Comparison of ENCODE assay signal across 13 cellular contexts in genomic region chr6:105981888-105982358, GRCh38.
DNase-seq lines count a peak whose midpoint lies in the region; ATAC-seq and TF ChIP-seq lines count a peak whose summit lies in the region.
"Had no signal": no experiment of that assay in that cellular context is flagged by ENCODE, and none has a peak within 500 bp of the region (broad histone marks: within the 10 kb centered on the region; RNA-seq: fewer than 3 reads in every experiment).

No MANE protein-coding gene starts in this region.

- H2AFZ ChIP-seq in OCI-LY3 (ENCODE audit: low read depth, low read length), result no peak overlapping the region

- no peak overlapping the region for H3K27ac ChIP-seq in OCI-LY3 (ENCODE audit: low read length)
- no peak overlapping the region for H3K27ac ChIP-seq in effector memory CD4-positive, alpha-beta T cell (ENCODE audit: insufficient read depth, low read length, poor library complexity, severe bottlenecking)

- no peaks in the 10 kb centered on the region for H3K27me3 ChIP-seq in OCI-LY3 (ENCODE audit: low read depth, low read length)
- H3K27me3 ChIP-seq in effector memory CD4-positive, alpha-beta T cell (replicated peaks; ENCODE audit: control insufficient read depth, insufficient read depth, low read length, poor library complexity, severe bottlenecking), result peaks cover 12% of the 10 kb centered on the region
- H3K27me3 ChIP-seq: MG63 had no signal

- H3K4me1 Mint-ChIP-seq in osteocyte (ENCODE audit: unreplicated experiment), result peaks cover 14% of the 10 kb centered on the region

- no peak for DNase-seq in effector memory CD4-positive, alpha-beta T cell
- DNase-seq in osteocyte (ENCODE audit: extremely low spot score, unreplicated experiment), result no peak
- DNase-seq in posterior cingulate gyrus, result no peak
- DNase-seq in NCI-H146 (lab: John Stamatoyannopoulos, UW), result no peak
- no peak for DNase-seq in DMS53 treated with DMSO at 0.1 percent for 48 hours (lab: John Stamatoyannopoulos, UW; ENCODE audit: unreplicated experiment)
- DNase-seq: hippocampal formation, MG63, RPMI8226, small intestine had no signal

- intact Hi-C loops in posterior cingulate gyrus (cut with DNase I), result no loop called here

- H3K4me3 Mint-ChIP-seq in osteocyte (ENCODE audit: unreplicated experiment), result peak overlapping the region; percentile 17

- no peaks in the 10 kb centered on the region for H3K79me2 ChIP-seq in OCI-LY3 (ENCODE audit: low read length)

- peaks cover 45% of the 10 kb centered on the region for H3K27me3 Mint-ChIP-seq in osteocyte (ENCODE audit: unreplicated experiment)

- H3K36me3 ChIP-seq in ES-I3 (ENCODE audit: insufficient read depth, low read length) (no peaks in the 10 kb centered on the region), OCI-LY3 (replicated peaks; ENCODE audit: low read depth, low read length) (no peaks in the 10 kb centered on the region)
- no peaks in the 10 kb centered on the region for H3K36me3 ChIP-seq in effector memory CD4-positive, alpha-beta T cell (ENCODE audit: control insufficient read depth, insufficient read depth, low read length)
- H3K36me3 ChIP-seq: MG63 had no signal

- H3K4me1 ChIP-seq in ES-I3 (ENCODE audit: insufficient read depth, low read length), result no peaks in the 10 kb centered on the region
- peaks cover 17% of the 10 kb centered on the region for H3K4me1 ChIP-seq in OCI-LY3 (ENCODE audit: low read length)
- H3K4me1 ChIP-seq in effector memory CD4-positive, alpha-beta T cell (ENCODE audit: control insufficient read depth, insufficient read depth, low read length, poor library complexity, severe bottlenecking), result peaks cover 18% of the 10 kb centered on the region

- peak overlapping the region; percentile 86; the same call in 1 of the 2 replicates for H3K4me3 ChIP-seq in OCI-LY3 (ENCODE audit: low read length)
- H3K4me3 ChIP-seq in effector memory CD4-positive, alpha-beta T cell (ENCODE audit: insufficient read depth, low read depth, low read length, poor library complexity, severe bottlenecking), result peak overlapping the region; percentile 63

- TF ChIP-seq CTCF in OCI-LY3 (IDR thresholded peaks at IDR 0.05; ENCODE audit: low read depth, low read length) (no peak), osteocyte (IDR thresholded peaks at IDR 0.05) (no peak)

- H3K9me3 ChIP-seq in ES-I3 (ENCODE audit: control insufficient read depth, insufficient read depth, low read length), result no peaks in the 10 kb centered on the region
- H3K9me3 ChIP-seq in OCI-LY3 (ENCODE audit: insufficient read depth, low read length), result no peaks in the 10 kb centered on the region
- H3K9me3 ChIP-seq in effector memory CD4-positive, alpha-beta T cell (ENCODE audit: control insufficient read depth, low read length), result no peaks in the 10 kb centered on the region
- H3K9me3 ChIP-seq: MG63 had no signal

- no peak overlapping the region for H3K27ac Mint-ChIP-seq in osteocyte (ENCODE audit: unreplicated experiment)

- no peak for ATAC-seq in HG03045 (IDR thresholded peaks at IDR 0.05; ENCODE audit: unreplicated experiment)
- ATAC-seq: HCT116 had no signal

- H3K9ac ChIP-seq in ES-I3 (ENCODE audit: low read depth, low read length) (peak overlapping the region; percentile 56; the same call in 1 of the 2 replicates), OCI-LY3 (ENCODE audit: low read length) (no peak overlapping the region)

- H3K9me3 Mint-ChIP-seq in osteocyte (ENCODE audit: unreplicated experiment), result no peaks in the 10 kb centered on the region

- H3K4me2 ChIP-seq in OCI-LY3 (ENCODE audit: low read length), result peak overlapping the region; percentile 66; the same call in 1 of the 2 replicates

- no peaks in the 10 kb centered on the region for H3K36me3 Mint-ChIP-seq in osteocyte (ENCODE audit: unreplicated experiment)

- H4K20me1 ChIP-seq in OCI-LY3 (ENCODE audit: insufficient read depth, low read length), result no peaks in the 10 kb centered on the region
